Comparison of ENCODE assay signal across 15 cellular contexts in the genomic region with DNA sequence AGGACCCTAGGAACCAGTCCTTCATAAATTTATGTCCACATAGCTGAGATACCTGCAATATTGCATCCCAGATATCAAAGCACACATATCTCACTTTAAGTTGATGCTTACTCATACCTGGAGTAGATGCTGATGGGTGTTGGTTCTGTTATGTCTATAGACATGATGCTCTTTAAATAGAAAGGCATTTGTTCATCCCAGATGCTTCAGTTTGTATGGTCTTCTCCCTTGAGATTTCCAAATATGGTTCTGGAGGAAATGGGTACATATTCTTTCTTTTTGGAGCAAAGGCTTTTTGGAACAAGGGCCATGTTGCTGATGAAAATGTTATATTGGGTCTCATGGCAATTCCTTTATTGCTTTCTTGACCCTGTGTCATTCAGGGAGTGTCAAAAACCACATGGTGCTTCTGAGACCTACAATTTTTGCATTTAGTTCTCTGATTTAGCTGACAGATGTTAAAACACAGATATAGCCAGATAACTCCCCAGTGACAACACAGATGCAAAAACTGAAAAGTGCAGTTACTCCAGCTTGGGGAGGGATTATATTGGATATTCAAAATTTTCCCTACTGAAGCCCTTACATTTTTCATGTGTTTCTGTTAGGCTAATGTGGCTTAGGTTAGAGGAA.
DNase-seq lines count a peak whose midpoint lies in the region; ATAC-seq and TF ChIP-seq lines count a peak whose summit lies in the region.
"Had no signal": no experiment of that assay in that cellular context is flagged by ENCODE, and none has a peak within 500 bp of the region (broad histone marks: within the 10 kb centered on the region; RNA-seq: fewer than 3 reads in every experiment).

No MANE protein-coding gene starts in this region.

- DNase-seq in DMS53 (lab: John Stamatoyannopoulos, UW) (peak; percentile 29), DMS53 treated with DMSO at 0.1 percent for 48 hours (lab: John Stamatoyannopoulos, UW; ENCODE audit: unreplicated experiment) (no peak), fibroblast of mammary gland (ENCODE audit: low read depth) (peak; percentile 63), activated gamma-delta T cell treated with Interleukin-2 at 50 U/mL for 16 hours (no peak), anterior cingulate cortex (lab: John Stamatoyannopoulos, UW) (no peak), endodermal cell (no peak)
- DNase-seq: activated naive CD4-positive, alpha-beta T cell; DMS79 treated with DMSO at 0.1 percent for 48 hours; kidney glomerular epithelial cell; MM.1S; stimulated activated CD4-positive, alpha-beta T cell treated with anti-CD3 and anti-CD28 coated beads, Interleukin-12 subunit alpha, Interleukin-12 subunit beta, amount 100 ng/mL, for 4 hours had no signal

- H3K9me3 Mint-ChIP-seq in endodermal cell = no peaks in the 10 kb centered on the region
- H3K9me3 Mint-ChIP-seq: WTC11 had no signal

- no peaks in the 10 kb centered on the region for H3K36me3 ChIP-seq in endodermal cell (ENCODE audit: control insufficient read depth, insufficient read depth, low read length)
- H3K36me3 ChIP-seq: SJSA1 had no signal

- no peaks in the 10 kb centered on the region for H3K36me3 Mint-ChIP-seq in endodermal cell (ENCODE audit: low read depth)
- H3K36me3 Mint-ChIP-seq: WTC11 had no signal

- H3K27me3 Mint-ChIP-seq in endodermal cell (ENCODE audit: insufficient read depth) = no peaks in the 10 kb centered on the region

- TF ChIP-seq CTCF in fibroblast of mammary gland (conservative IDR thresholded peaks at IDR 0.05; ENCODE audit: control insufficient read depth, insufficient read depth, low read depth, low read length) = no peak
- TF ChIP-seq CTCF in endodermal cell (conservative IDR thresholded peaks at IDR 0.05) = no peak

- H3K27ac ChIP-seq in endodermal cell (ENCODE audit: low read depth, low read length) = no peak overlapping the region
- H3K27ac ChIP-seq: SJSA1 had no signal

- H3K9ac ChIP-seq in endodermal cell (ENCODE audit: extremely low read depth, low read length, poor library complexity, severe bottlenecking) = no peak overlapping the region

- H3K4me1 Mint-ChIP-seq in endodermal cell = no peaks in the 10 kb centered on the region

- H3K4me3 ChIP-seq in fibroblast of mammary gland (ENCODE audit: control insufficient read depth, low read depth, low read length) = no peak overlapping the region
- H3K4me3 ChIP-seq in endodermal cell (ENCODE audit: low read length) = no peak overlapping the region
- H3K4me3 ChIP-seq: SJSA1 had no signal

- H3K27me3 ChIP-seq in endodermal cell (ENCODE audit: control insufficient read depth, insufficient read depth, low read length, poor library complexity, severe bottlenecking) = no peaks in the 10 kb centered on the region
- H3K27me3 ChIP-seq: SJSA1 had no signal

- H3K4me3 Mint-ChIP-seq in endodermal cell = no peak overlapping the region
- H3K4me3 Mint-ChIP-seq: WTC11 had no signal

- no peak overlapping the region for H3K27ac Mint-ChIP-seq in endodermal cell
- H3K27ac Mint-ChIP-seq: WTC11 had no signal

- ATAC-seq in GM21526 (IDR thresholded peaks at IDR 0.05; ENCODE audit: low FRiP score, unreplicated experiment) = peak; percentile 45
- peak; percentile 41 for ATAC-seq in HG03135 (IDR thresholded peaks at IDR 0.05; ENCODE audit: unreplicated experiment)

- H3K9me3 ChIP-seq in endodermal cell (ENCODE audit: control insufficient read depth, low read length) = no peaks in the 10 kb centered on the region
- H3K9me3 ChIP-seq: SJSA1 had no signal

- no peaks in the 10 kb centered on the region for H3K4me1 ChIP-seq in endodermal cell (ENCODE audit: control insufficient read depth, insufficient read depth, low read length)

Comparison
In these comparisons a context has a peak if more than half of its experiments do, and no peak if none do; other contexts are left out.
1. DNase-seq: peak in DMS53 (single experiment) and fibroblast of mammary gland (single experiment); none in DMS53 treated with DMSO at 0.1 percent for 48 hours (single experiment), activated gamma-delta T cell treated with Interleukin-2 at 50 U/mL for 16 hours (single experiment), anterior cingulate cortex (0 of 58) and endodermal cell (single experiment).